9 cellular contexts compared by ENCODE assay signal in genomic region chr4:153468587-153468986, GRCh38. TPM values are rescaled to one million over a fixed set of nuclear protein-coding genes. Genes with fewer than 3 reads are reported as not detected.
DNase-seq lines count a peak whose midpoint lies in the region; ATAC-seq and TF ChIP-seq lines count a peak whose summit lies in the region.
"Had no signal": no experiment of that assay in that cellular context is flagged by ENCODE, and none has a peak within 500 bp of the region (broad histone marks: within the 10 kb centered on the region; RNA-seq: fewer than 3 reads in every experiment).

No MANE protein-coding gene starts in this region.

- no peak for DNase-seq in activated T-helper 1 cell treated with anti-CD3 and anti-CD28 coated beads, Interleukin-12 subunit alpha, Interleukin-12 subunit beta, Interleukin-2, Interleukin-4 antibody, amounts not matched to agents 30 ng/mL and 10 ng/mL and 1 ng/mL, durations not matched to agents 14 hours and 24 hours and 36 hours (ENCODE audit: low spot score)
- DNase-seq in osteocyte (ENCODE audit: extremely low spot score, unreplicated experiment): no peak
- no peak for DNase-seq in endodermal cell
- no peak for DNase-seq in NCI-H1105 (lab: John Stamatoyannopoulos, UW)
- no peak for DNase-seq in NCI-H2081 treated with DMSO at 0.1 percent for 48 hours (lab: John Stamatoyannopoulos, UW)
- DNase-seq in omental fat pad (ENCODE audit: low spot score): no peak

- no peaks in the 10 kb centered on the region for H3K36me3 ChIP-seq in endodermal cell (ENCODE audit: control insufficient read depth, insufficient read depth, low read length)

- no peaks in the 10 kb centered on the region for H3K4me1 ChIP-seq in endodermal cell (ENCODE audit: control insufficient read depth, insufficient read depth, low read length)

- H3K9me3 ChIP-seq in endodermal cell (ENCODE audit: control insufficient read depth, low read length): no peaks in the 10 kb centered on the region

- ATAC-seq in GM18873 (IDR thresholded peaks at IDR 0.05; ENCODE audit: low FRiP score, unreplicated experiment): peak; percentile 19
- peak; percentile 22 for ATAC-seq in HG02981 (IDR thresholded peaks at IDR 0.05; ENCODE audit: unreplicated experiment)
- ATAC-seq in omental fat pad (ENCODE audit: low FRiP score): no peak

- peaks cover 21% of the 10 kb centered on the region for H3K27me3 ChIP-seq in endodermal cell (ENCODE audit: control insufficient read depth, insufficient read depth, low read length, poor library complexity, severe bottlenecking)

- no peak overlapping the region for H3K27ac ChIP-seq in endodermal cell (ENCODE audit: low read depth, low read length)

- H3K4me3 ChIP-seq in endodermal cell (ENCODE audit: low read length): no peak overlapping the region
- H3K4me3 ChIP-seq: lung had no signal

- H3K27me3 Mint-ChIP-seq in activated T-helper 1 cell treated with anti-CD3 and anti-CD28 coated beads, Interleukin-12 subunit alpha, Interleukin-12 subunit beta, Interleukin-2, Interleukin-4 antibody, amounts not matched to agents 30 ng/mL and 10 ng/mL and 1 ng/mL, durations not matched to agents 14 hours and 24 hours and 36 hours (ENCODE audit: insufficient read depth): no peaks in the 10 kb centered on the region
- H3K27me3 Mint-ChIP-seq in osteocyte (ENCODE audit: unreplicated experiment): no peaks in the 10 kb centered on the region
- peaks cover 14% of the 10 kb centered on the region for H3K27me3 Mint-ChIP-seq in endodermal cell (ENCODE audit: insufficient read depth)

- peaks cover 24% of the 10 kb centered on the region for H3K36me3 Mint-ChIP-seq in activated T-helper 1 cell treated with anti-CD3 and anti-CD28 coated beads, Interleukin-12 subunit alpha, Interleukin-12 subunit beta, Interleukin-2, Interleukin-4 antibody, amounts not matched to agents 30 ng/mL and 10 ng/mL and 1 ng/mL, durations not matched to agents 14 hours and 24 hours and 36 hours (ENCODE audit: low read depth)
- peaks cover 5% of the 10 kb centered on the region for H3K36me3 Mint-ChIP-seq in osteocyte (ENCODE audit: unreplicated experiment)
- H3K36me3 Mint-ChIP-seq in endodermal cell (ENCODE audit: low read depth): peaks cover 1% of the 10 kb centered on the region

- H3K4me1 Mint-ChIP-seq in activated T-helper 1 cell treated with anti-CD3 and anti-CD28 coated beads, Interleukin-12 subunit alpha, Interleukin-12 subunit beta, Interleukin-2, Interleukin-4 antibody, amounts not matched to agents 30 ng/mL and 10 ng/mL and 1 ng/mL, durations not matched to agents 14 hours and 24 hours and 36 hours (ENCODE audit: low read depth): peaks cover 73% of the 10 kb centered on the region
- H3K4me1 Mint-ChIP-seq in osteocyte (ENCODE audit: unreplicated experiment) (peaks cover 34% of the 10 kb centered on the region), endodermal cell (peaks cover 21% of the 10 kb centered on the region)

- 88% methylated on average over 1 of the region's 1 CpG; no CpG with 5 or more reads in 1 of the 2 experiments for WGBS in endodermal cell (ENCODE audit: insufficient coverage in 1 of 2, insufficient read length in 1 of 2), 2 experiments

- H3K9me3 Mint-ChIP-seq in activated T-helper 1 cell treated with anti-CD3 and anti-CD28 coated beads, Interleukin-12 subunit alpha, Interleukin-12 subunit beta, Interleukin-2, Interleukin-4 antibody, amounts not matched to agents 30 ng/mL and 10 ng/mL and 1 ng/mL, durations not matched to agents 14 hours and 24 hours and 36 hours: no peaks in the 10 kb centered on the region
- H3K9me3 Mint-ChIP-seq in osteocyte (ENCODE audit: unreplicated experiment) (peaks cover 3% of the 10 kb centered on the region), endodermal cell (no peaks in the 10 kb centered on the region)

- H3K27ac Mint-ChIP-seq in activated T-helper 1 cell treated with anti-CD3 and anti-CD28 coated beads, Interleukin-12 subunit alpha, Interleukin-12 subunit beta, Interleukin-2, Interleukin-4 antibody, amounts not matched to agents 30 ng/mL and 10 ng/mL and 1 ng/mL, durations not matched to agents 14 hours and 24 hours and 36 hours: peak overlapping the region; percentile 73
- H3K27ac Mint-ChIP-seq in osteocyte (ENCODE audit: unreplicated experiment): peak overlapping the region; percentile 50
- H3K27ac Mint-ChIP-seq in endodermal cell: no peak overlapping the region

- intact Hi-C loops in activated T-helper 1 cell treated with anti-CD3 and anti-CD28 coated beads, Interleukin-12 subunit alpha, Interleukin-12 subunit beta, Interleukin-2, Interleukin-4 antibody, amounts not matched to agents 30 ng/mL and 10 ng/mL and 1 ng/mL, durations not matched to agents 14 hours and 24 hours and 36 hours (cut with micrococcal nuclease): loop anchor here (1.0 to 5.0 kb wide), 3 partner anchors 20 to 1084 kb away; partner anchors contain the start of gene PLRG1

- TF ChIP-seq CTCF in osteocyte (IDR thresholded peaks at IDR 0.05) (no peak), endodermal cell (conservative IDR thresholded peaks at IDR 0.05) (no peak), omental fat pad (IDR thresholded peaks at IDR 0.05) (no peak)

- H3K4me3 Mint-ChIP-seq in activated T-helper 1 cell treated with anti-CD3 and anti-CD28 coated beads, Interleukin-12 subunit alpha, Interleukin-12 subunit beta, Interleukin-2, Interleukin-4 antibody, amounts not matched to agents 30 ng/mL and 10 ng/mL and 1 ng/mL, durations not matched to agents 14 hours and 24 hours and 36 hours: peak overlapping the region; percentile 89
- peak overlapping the region; percentile 81 for H3K4me3 Mint-ChIP-seq in osteocyte (ENCODE audit: unreplicated experiment)
- H3K4me3 Mint-ChIP-seq in endodermal cell: no peak overlapping the region

- H3K9ac ChIP-seq in endodermal cell (ENCODE audit: extremely low read depth, low read length, poor library complexity, severe bottlenecking): no peak overlapping the region

RNA-seq across cellular contexts. Expression of gene TMEM131L, which starts 2.4 kb away (rescaled TPM):
- 39.5 and 42.2 TPM in 2 replicates for total RNA-seq in activated T-helper 1 cell treated with anti-CD3 and anti-CD28 coated beads, Interleukin-12 subunit alpha, Interleukin-12 subunit beta, Interleukin-2, Interleukin-4 antibody, amounts not matched to agents 30 ng/mL and 10 ng/mL and 1 ng/mL, durations not matched to agents 14 hours and 24 hours and 36 hours
- total RNA-seq in osteocyte (6.4 and 8.6 TPM in 2 replicates), endodermal cell (10 to 100 TPM in 1 of 2 donors, 1 to 10 TPM in 1; 6.2 to 10.8 TPM), omental fat pad (10 to 100 TPM; 17.7 to 43.9 (median 24.8) TPM)
- polyA plus RNA-seq in endodermal cell (2013, experiment 1 of 2): 22.2 TPM
- 19.4 TPM for polyA plus RNA-seq in endodermal cell (2013, experiment 2 of 2)
